Comparison of ENCODE assay signal across 13 cellular contexts in the genomic region with DNA sequence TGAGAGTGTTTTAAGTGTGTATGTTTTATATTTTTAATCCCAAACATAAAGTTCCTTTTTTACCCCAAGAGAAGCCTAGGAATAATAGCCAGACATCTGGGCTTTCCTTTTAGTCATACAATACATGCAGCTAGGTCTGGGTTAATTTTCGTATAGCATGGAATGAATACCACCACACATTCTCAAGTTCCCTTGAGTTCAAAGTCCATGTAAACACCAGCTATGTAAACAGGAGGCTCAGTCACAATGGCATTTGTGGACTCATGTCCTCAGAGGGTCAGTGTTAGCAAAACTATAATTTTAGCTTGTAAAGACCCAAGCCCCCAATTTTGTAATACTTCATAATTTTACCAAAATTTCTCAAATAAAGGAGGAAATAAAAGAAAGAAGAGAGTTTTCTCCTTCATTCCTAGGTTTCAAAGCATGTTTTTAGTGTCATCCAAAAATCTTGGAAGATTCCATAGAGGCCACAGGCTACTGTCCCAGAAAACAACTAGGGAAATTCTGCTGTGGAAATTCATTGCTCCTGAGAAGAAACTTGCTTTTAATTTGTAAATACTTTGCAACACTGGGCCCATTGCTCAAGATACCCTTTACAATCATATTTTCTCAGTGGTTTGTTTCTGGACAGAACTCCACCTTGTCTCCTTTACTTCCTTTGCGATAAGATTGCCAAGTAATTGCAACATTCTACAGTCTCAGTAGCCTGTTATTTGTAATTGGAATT.
DNase-seq lines count a peak whose midpoint lies in the region; ATAC-seq and TF ChIP-seq lines count a peak whose summit lies in the region.
"Had no signal": no experiment of that assay in that cellular context is flagged by ENCODE, and none has a peak within 500 bp of the region (broad histone marks: within the 10 kb centered on the region; RNA-seq: fewer than 3 reads in every experiment).

No MANE protein-coding gene starts in this region.

- H3K27ac ChIP-seq in GM23248, result peak overlapping the region; percentile 49
- H3K27ac ChIP-seq in right cardiac atrium (ENCODE audit: low read length), result no peak overlapping the region
- peak overlapping the region in 4 of 5 donors; percentile 48 to 81 (median 64) for H3K27ac ChIP-seq in stomach
- H3K27ac ChIP-seq: parathyroid adenoma had no signal

- H3K9me3 ChIP-seq in GM23248 (ENCODE audit: low read depth) (no peaks in the 10 kb centered on the region), right cardiac atrium (ENCODE audit: control insufficient read depth, low read length) (no peaks in the 10 kb centered on the region), stomach (peaks cover 0 to 5% (median 0%) of the 10 kb centered on the region in 4 donors)

- DNase-seq in GM23248, result peak; percentile 55
- DNase-seq in amniotic epithelial cell (ENCODE audit: low read depth), result peak; percentile 95
- no peak for DNase-seq in right cardiac atrium
- no peak for DNase-seq in stomach
- no peak for DNase-seq in activated CD8-positive, alpha-beta memory T cell treated with anti-CD3 and anti-CD28 coated beads for 24 hours
- DNase-seq in activated effector memory CD4-positive, alpha-beta T cell treated with anti-CD3 and anti-CD28 coated beads, Interleukin-2, amount 50 U/mL, for 16 hours, result no peak
- DNase-seq in NCI-H1930 (lab: John Stamatoyannopoulos, UW), result no peak
- DNase-seq in inferior parietal cortex (ENCODE audit: extremely low spot score), result no peak
- DNase-seq: activated CD4-positive, alpha-beta memory T cell treated with anti-CD3 and anti-CD28 coated beads, Interleukin-2, amount 10 ng/mL, durations not matched to agents 7 days and 5 days; activated naive CD8-positive, alpha-beta T cell treated with anti-CD3 and anti-CD28 coated beads, Interleukin-2, amount 10 ng/mL, durations not matched to agents 7 days and 5 days; NCI-H524 treated with DMSO at 0.1 percent for 48 hours had no signal

- peaks cover 12% of the 10 kb centered on the region; the same call in 1 of the 2 replicates for H3F3A ChIP-seq in GM23248 (ENCODE audit: insufficient read depth)

- peak overlapping the region; percentile 11 for H3K4me2 ChIP-seq in GM23248 (ENCODE audit: unreplicated experiment)

- in situ Hi-C loops in GM23248 (cut with MboI), result no loop called here

- WGBS in GM23248 (ENCODE audit: low coverage in 1 of 2, low lambda C conversion rate in 2 of 2, missing lambda C conversion rate in 2 of 2), 2 experiments, result 35 to 37% methylated on average over 2 of the region's 2 CpGs
- 51% methylated on average over 2 of the region's 2 CpGs for WGBS in right cardiac atrium
- WGBS in stomach, 5 donors, result 18 to 36% (median 29%) methylated on average over 2 of the region's 2 CpGs

- no peak for TF ChIP-seq POLR2A in stomach (IDR thresholded peaks at IDR 0.05)

- no peak for TF ChIP-seq EP300 in stomach (IDR thresholded peaks at IDR 0.05)

- no peaks in the 10 kb centered on the region for H3K9me2 ChIP-seq in GM23248 (ENCODE audit: insufficient read depth)

- peak overlapping the region; percentile 4; the same call in 1 of the 2 replicates for H2AFZ ChIP-seq in GM23248
- H2AFZ ChIP-seq: parathyroid adenoma had no signal

- no peaks in the 10 kb centered on the region for H3K79me2 ChIP-seq in GM23248 (ENCODE audit: insufficient read depth)
- H3K79me2 ChIP-seq: parathyroid adenoma had no signal

- H3K27me3 ChIP-seq in GM23248 (replicated peaks; ENCODE audit: insufficient read depth) (no peaks in the 10 kb centered on the region), right cardiac atrium (ENCODE audit: control insufficient read depth, insufficient read depth) (no peaks in the 10 kb centered on the region), stomach (no peaks in the 10 kb centered on the region)
- H3K27me3 ChIP-seq: tibial nerve had no signal

- H3K4me3 ChIP-seq in GM23248 (no peak overlapping the region), right cardiac atrium (ENCODE audit: low read length) (no peak overlapping the region), stomach (no peak overlapping the region)
- H3K4me3 ChIP-seq: tibial nerve had no signal

- ATAC-seq in right cardiac atrium, result peak; percentile 60 to 86

- H3K36me3 ChIP-seq in GM23248 (ENCODE audit: low read depth) (no peaks in the 10 kb centered on the region), stomach (no peaks in the 10 kb centered on the region)
- H3K36me3 ChIP-seq: tibial nerve had no signal

- H3K9ac ChIP-seq in GM23248, result no peak overlapping the region
- H3K9ac ChIP-seq: parathyroid adenoma had no signal

- H3K4me1 ChIP-seq in GM23248 (ENCODE audit: insufficient read depth) (peaks cover 20% of the 10 kb centered on the region), right cardiac atrium (ENCODE audit: control insufficient read depth, insufficient read depth, low read length) (no peaks in the 10 kb centered on the region), stomach (peaks cover 0 to 16% (median 3%) of the 10 kb centered on the region in 4 donors)
- H3K4me1 ChIP-seq: parathyroid adenoma had no signal

- intact Hi-C loops in right cardiac atrium (cut with DNase I), result no loop called here
- intact Hi-C loops in stomach (cut with DNase I; ENCODE audit: low total_unique reads), result no loop called here

- no peaks in the 10 kb centered on the region for H4K20me1 ChIP-seq in GM23248 (ENCODE audit: insufficient read depth)

- TF ChIP-seq CTCF in stomach (IDR thresholded peaks at IDR 0.05), result no peak

Comparison
In these comparisons a context has a peak if more than half of its experiments do, and no peak if none do; other contexts are left out.
1. DNase-seq: peak in GM23248 (single experiment) and amniotic epithelial cell (single experiment); none in right cardiac atrium (0 of 3), stomach (single experiment), activated CD8-positive, alpha-beta memory T cell treated with anti-CD3 and anti-CD28 coated beads for 24 hours (single experiment), activated effector memory CD4-positive, alpha-beta T cell treated with anti-CD3 and anti-CD28 coated beads, Interleukin-2, amount 50 U/mL, for 16 hours (single experiment), NCI-H1930 (0 of 2) and inferior parietal cortex (single experiment).